Comparison of ENCODE assay signal across 16 cellular contexts in the genomic region with DNA sequence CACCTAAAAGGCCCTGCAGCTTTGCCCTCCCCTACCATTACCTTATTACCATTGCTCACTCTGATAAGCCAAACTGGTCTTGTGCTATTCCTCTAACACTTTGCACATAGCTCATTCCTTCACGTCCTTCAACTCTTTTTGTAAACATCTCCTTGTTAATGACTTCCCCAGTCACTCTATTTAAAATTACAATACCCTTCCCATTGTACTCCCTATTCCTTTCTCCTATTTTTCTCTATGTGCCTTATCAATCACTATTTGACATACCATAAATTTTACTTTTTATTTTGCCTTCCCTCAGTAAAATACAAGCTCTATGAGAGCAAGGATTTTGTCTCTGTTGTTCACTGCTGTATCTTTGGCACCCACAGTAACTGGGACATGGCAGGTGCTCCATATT. TPM values are rescaled to one million over a fixed set of nuclear protein-coding genes. Genes with fewer than 3 reads are reported as not detected.
"Had no signal": no experiment of that assay in that cellular context is flagged by ENCODE, and none has a peak within 500 bp of the region (broad histone marks: within the 10 kb centered on the region; RNA-seq: fewer than 3 reads in every experiment).

No MANE protein-coding gene starts in this region.

- H3K27me3 Mint-ChIP-seq: activated CD4-positive, alpha-beta T cell treated with anti-CD3 and anti-CD28 coated beads, Interleukin-2, amount 10 ng/mL, durations not matched to agents 7 days and 5 days had no signal

- H3K27ac Mint-ChIP-seq: activated CD4-positive, alpha-beta T cell treated with anti-CD3 and anti-CD28 coated beads, Interleukin-2, amount 10 ng/mL, durations not matched to agents 7 days and 5 days had no signal

- H3K9me3 ChIP-seq: esophagus muscularis mucosa, mucosa of descending colon, SJSA1, suprapubic skin had no signal

- FAIRE-seq: endometrium had no signal

- H3K27ac ChIP-seq: brain microvascular endothelial cell, esophagus muscularis mucosa, SJSA1, suprapubic skin, WERI-Rb-1 had no signal

- ATAC-seq: activated T-cell treated with anti-CD3 and anti-CD28 coated beads, Interleukin-2, amount 50 U/mL, for 4 hours; left colon; mucosa of descending colon; stimulated activated naive CD8-positive, alpha-beta T cell treated with anti-CD3 and anti-CD28 coated beads, Interleukin-15, Interleukin-2, amounts not matched to agents 100 U/mL and 50 U/mL, for 24 hours had no signal

- DNase-seq: activated CD4-positive, alpha-beta T cell treated with anti-CD3 and anti-CD28 coated beads, Interleukin-2, amount 10 ng/mL, durations not matched to agents 7 days and 5 days; activated naive CD4-positive, alpha-beta T cell; activated T-cell treated with anti-CD3 and anti-CD28 coated beads, Interleukin-2, amount 50 U/mL, for 4 hours; brain microvascular endothelial cell; immature natural killer cell; left colon; mucosa of descending colon; stimulated activated CD4-positive, alpha-beta T cell treated with anti-CD3 and anti-CD28 coated beads, Interleukin-12 subunit alpha, Interleukin-12 subunit beta, amount 100 ng/mL, for 4 hours; stimulated activated naive CD8-positive, alpha-beta T cell treated with anti-CD3 and anti-CD28 coated beads, Interleukin-15, Interleukin-2, amounts not matched to agents 100 U/mL and 50 U/mL, for 24 hours; T-helper 9 cell; WERI-Rb-1 had no signal

- H3K4me3 Mint-ChIP-seq: activated CD4-positive, alpha-beta T cell treated with anti-CD3 and anti-CD28 coated beads, Interleukin-2, amount 10 ng/mL, durations not matched to agents 7 days and 5 days; activated T-cell treated with anti-CD3 and anti-CD28 coated beads, Interleukin-2, amount 50 U/mL, for 4 hours had no signal

- H3K27me3 ChIP-seq: brain microvascular endothelial cell, esophagus muscularis mucosa, SJSA1, suprapubic skin had no signal

- H3K9me3 Mint-ChIP-seq: activated CD4-positive, alpha-beta T cell treated with anti-CD3 and anti-CD28 coated beads, Interleukin-2, amount 10 ng/mL, durations not matched to agents 7 days and 5 days; activated T-cell treated with anti-CD3 and anti-CD28 coated beads, Interleukin-2, amount 50 U/mL, for 4 hours; immature natural killer cell had no signal

- H3K4me3 ChIP-seq: esophagus muscularis mucosa, mucosa of descending colon, SJSA1, suprapubic skin had no signal

RNA-seq across cellular contexts. Expression of gene MMP19, which starts 30.6 kb away (rescaled TPM):
- total RNA-seq: activated CD4-positive, alpha-beta T cell treated with anti-CD3 and anti-CD28 coated beads, Interleukin-2, amount 10 ng/mL, durations not matched to agents 7 days and 5 days; activated T-cell treated with anti-CD3 and anti-CD28 coated beads, Interleukin-2, amount 50 U/mL, for 4 hours had no signal
- polyA plus RNA-seq: neural cell had no signal
